In the genomic region with DNA sequence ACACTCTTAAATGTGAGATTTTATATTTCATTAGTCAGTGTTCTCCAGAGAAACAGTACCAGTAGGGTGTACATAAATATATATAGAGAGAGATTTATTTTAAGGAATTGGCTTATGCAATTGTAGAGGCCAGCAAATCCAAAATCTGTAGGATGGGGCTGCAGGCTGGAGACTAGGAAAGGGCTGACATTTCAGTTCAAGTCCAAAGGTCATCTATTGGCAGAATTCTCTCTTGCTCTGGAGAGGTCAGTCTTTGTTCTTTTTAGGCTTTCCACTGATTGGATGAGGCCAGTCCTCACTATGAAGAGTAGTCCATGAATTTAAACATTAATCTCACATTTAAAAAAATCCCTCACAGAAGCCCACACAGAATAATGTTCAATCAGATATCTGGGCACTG, we compare ENCODE assay signal across 34 cellular contexts.
DNase-seq lines count a peak whose midpoint lies in the region; ATAC-seq, FAIRE-seq and TF ChIP-seq lines count a peak whose summit lies in the region.
"Had no signal": no experiment of that assay in that cellular context is flagged by ENCODE, and none has a peak within 500 bp of the region (broad histone marks: within the 10 kb centered on the region; RNA-seq: fewer than 3 reads in every experiment).

No MANE protein-coding gene starts in this region.

- H3K18ac ChIP-seq in IMR-90 (ENCODE audit: low read depth, low read length) = no peak overlapping the region

- FAIRE-seq in HepG2 (lab: Jason Lieb, UNC) = no peak
- FAIRE-seq: A204.1, A549, D721Med had no signal

- no peak overlapping the region for H3K4ac ChIP-seq in IMR-90 (ENCODE audit: low read depth, low read length)

- no peak overlapping the region for H3K4me3 ChIP-seq in liver (ENCODE audit: low read depth in 1 of 3, low read length in 3 of 3)
- H3K4me3 ChIP-seq in HepG2 (replicated peaks in 1 of 3; ENCODE audit: insufficient read depth in 1 of 3, low read depth in 2 of 3, low read length in 3 of 3) = no peak overlapping the region
- H3K4me3 ChIP-seq in BLaER1 = no peak overlapping the region
- H3K4me3 ChIP-seq in IMR-90 (ENCODE audit: insufficient read depth, low read depth, low read length) = no peak overlapping the region
- H3K4me3 ChIP-seq: A549; BLaER1 treated with 17β-estradiol and CSF1 and Interleukin-3, amounts not matched to agents 10 nM and 100 nM had no signal

- 0 out of 2 replicates have a peak overlapping the region, but pooled peaks have one; percentile 34 for H2BK20ac ChIP-seq in IMR-90 (ENCODE audit: low read depth, low read length)

- CTCF ChIA-PET in HepG2 (lab: Yijun Ruan, JAX; ENCODE audit: low intra/inter-chr PET ratio, low total read pairs) (no interaction called here), IMR-90 (lab: Yijun Ruan, JAX) (no interaction called here)

- intact Hi-C loops in HepG2 (cut with micrococcal nuclease; ENCODE audit: unreplicated experiment) (no loop called here), IMR-90 (cut with micrococcal nuclease) (no loop called here)

- H3K56ac ChIP-seq in IMR-90 (ENCODE audit: extremely low read depth, insufficient read depth, low read length) = no peak overlapping the region

- H3K36me3 ChIP-seq in liver (ENCODE audit: control insufficient read depth in 4 of 4, insufficient read depth in 3 of 4, low read depth in 1 of 4, low read length in 3 of 4) = no peaks in the 10 kb centered on the region
- H3K36me3 ChIP-seq in HepG2 (replicated peaks in 1 of 2; ENCODE audit: control insufficient read depth in 1 of 2, insufficient read depth in 2 of 2, low read length in 2 of 2) = no peaks in the 10 kb centered on the region
- H3K36me3 ChIP-seq in BLaER1 = no peaks in the 10 kb centered on the region
- H3K36me3 ChIP-seq in IMR-90 (ENCODE audit: control insufficient read depth, insufficient read depth, low read length) = no peaks in the 10 kb centered on the region
- H3K36me3 ChIP-seq: BE2C; BLaER1 treated with 17β-estradiol and CSF1 and Interleukin-3, amounts not matched to agents 10 nM and 100 nM had no signal

- H3K4me2 ChIP-seq in HepG2 (ENCODE audit: low read depth, low read length) (no peak overlapping the region), BLaER1 (0 out of 2 replicates have a peak overlapping the region, but pooled peaks have one; percentile 87), IMR-90 (ENCODE audit: low read depth, low read length) (no peak overlapping the region)
- H3K4me2 ChIP-seq: A549 had no signal

- ATAC-seq in HepG2 = no peak
- ATAC-seq in IMR-90 (ENCODE audit: low read depth) = no peak
- ATAC-seq in left lobe of liver = peak; percentile 36
- ATAC-seq in HG03571 (IDR thresholded peaks at IDR 0.05; ENCODE audit: unreplicated experiment) = no peak
- ATAC-seq: A549; CD8-positive, alpha-beta T cell had no signal

- dilution Hi-C loops in IMR-90 (cut with HindIII; ENCODE audit: low sequenced_read_pairs, unreplicated experiment) = no loop called here

- H3K4me1 ChIP-seq in liver (ENCODE audit: control insufficient read depth in 4 of 4, insufficient read depth in 4 of 4, low read length in 3 of 4) (no peaks in the 10 kb centered on the region), HepG2 (ENCODE audit: insufficient read depth, low read length) (no peaks in the 10 kb centered on the region), BLaER1 (peaks cover 30% of the 10 kb centered on the region), IMR-90 (ENCODE audit: control insufficient read depth, insufficient read depth, low read length) (peaks cover 8% of the 10 kb centered on the region)
- H3K4me1 ChIP-seq: A549, BE2C, Caco-2 had no signal

- H3K79me2 ChIP-seq in HepG2 (ENCODE audit: insufficient read depth, low read length) = no peaks in the 10 kb centered on the region

- H3K79me1 ChIP-seq in IMR-90 (ENCODE audit: low read depth in 1 of 2, low read length in 2 of 2) = no peaks in the 10 kb centered on the region

- TF ChIP-seq RAD21 in liver (IDR thresholded peaks at IDR 0.05) (no peak), HepG2 (CRISPR knock-in tag; IDR thresholded peaks at IDR 0.05) (no peak), IMR-90 (IDR thresholded peaks at IDR 0.05; ENCODE audit: low read length) (no peak)

- no peak overlapping the region for H4K91ac ChIP-seq in IMR-90 (ENCODE audit: insufficient read depth, low read depth, low read length)

- TF ChIP-seq POLR2A in HepG2 (IDR thresholded peaks at IDR 0.05; ENCODE audit: insufficient read depth in 1 of 2, low read depth in 2 of 2, low read length in 2 of 2) = no peak
- TF ChIP-seq POLR2A in IMR-90 (IDR thresholded peaks at IDR 0.05; ENCODE audit: low read depth, low read length) = no peak

- TF ChIP-seq CTCF in liver (IDR thresholded peaks at IDR 0.05; ENCODE audit: low read depth, low read length, missing input control) = no peak
- TF ChIP-seq CTCF in HepG2 (CRISPR knock-in tag; IDR thresholded peaks at IDR 0.05) = no peak
- TF ChIP-seq CTCF in IMR-90 (conservative IDR thresholded peaks at IDR 0.05; ENCODE audit: low read depth, low read length) = no peak

- H3K9ac ChIP-seq in liver (ENCODE audit: low read depth in 1 of 2, low read length in 2 of 2) (no peak overlapping the region), HepG2 (ENCODE audit: insufficient read depth, low read depth, low read length) (no peak overlapping the region), BLaER1 (no peak overlapping the region), IMR-90 (ENCODE audit: low read depth, low read length) (no peak overlapping the region)
- H3K9ac ChIP-seq: BLaER1 treated with 17β-estradiol and CSF1 and Interleukin-3, amounts not matched to agents 10 nM and 100 nM had no signal

- H4K8ac ChIP-seq in IMR-90 (ENCODE audit: low read depth in 2 of 2, low read length in 2 of 2) = no peak overlapping the region

- H3K23ac ChIP-seq in IMR-90 (ENCODE audit: low read depth, low read length) = no peak overlapping the region

- in situ Hi-C loops in HepG2 (cut with HindIII; ENCODE audit: extremely low pct_ligation_motif_present, low pct_unique_long_range_greater_than_20kb) (no loop called here), IMR-90 (cut with MboI; ENCODE audit: low sequenced_read_pairs) (no loop called here)

- H3K9me1 ChIP-seq in IMR-90 (ENCODE audit: insufficient read depth, low read length) = peaks cover 3% of the 10 kb centered on the region; the same call in 1 of the 2 replicates

- no peak for DNase-seq in HepG2 (ENCODE audit: low spot score)
- DNase-seq in IMR-90 = no peak
- no peak for DNase-seq in left lobe of liver (ENCODE audit: low spot score)
- no peak for DNase-seq in MV-4-11 (lab: John Stamatoyannopoulos, UW)
- no peak for DNase-seq in NCI-H2196 (lab: John Stamatoyannopoulos, UW; ENCODE audit: unreplicated experiment)
- DNase-seq: 8988T; ACHN; AML-193; BE2C; C1 segment of cervical spinal cord; Caco-2; Calu3; CD4-positive, alpha-beta memory T cell; CD4-positive, alpha-beta T cell; CD4-positive, CD25-positive, alpha-beta regulatory T cell; CD8-positive, alpha-beta memory T cell; CD8-positive, alpha-beta T cell; COR-L47; DMS 273 treated with DMSO at 0.1 percent for 48 hours; DMS153; DMS53; DMS79; DMS79 treated with DMSO at 0.1 percent for 48 hours; DND-41; EL had no signal

- no peak overlapping the region for H2AK5ac ChIP-seq in IMR-90 (ENCODE audit: low read depth, low read length)

- no peak overlapping the region for H2BK5ac ChIP-seq in IMR-90 (ENCODE audit: low read depth, low read length, poor library complexity, severe bottlenecking)

- no peaks in the 10 kb centered on the region for H4K20me1 ChIP-seq in HepG2 (ENCODE audit: insufficient read depth, low read length)
- no peaks in the 10 kb centered on the region for H4K20me1 ChIP-seq in BLaER1
- H4K20me1 ChIP-seq in IMR-90 (ENCODE audit: insufficient read depth, low read length) = no peaks in the 10 kb centered on the region
- H4K20me1 ChIP-seq: BLaER1 treated with 17β-estradiol and CSF1 and Interleukin-3, amounts not matched to agents 10 nM and 100 nM had no signal

- POLR2A ChIA-PET in HepG2 (lab: Yijun Ruan, JAX) (no interaction called here), IMR-90 (lab: Charles Lee; ENCODE audit: unreplicated experiment) (no interaction called here)

- H2BK15ac ChIP-seq in IMR-90 (ENCODE audit: low read depth, low read length) = no peak overlapping the region

- H3K9me3 ChIP-seq in liver (ENCODE audit: control insufficient read depth in 4 of 4, low read length in 3 of 4) (no peaks in the 10 kb centered on the region), HepG2 (ENCODE audit: low read length) (no peaks in the 10 kb centered on the region), BLaER1 (peaks cover 16% of the 10 kb centered on the region; the same call in 1 of the 2 replicates), IMR-90 (ENCODE audit: control insufficient read depth, insufficient read depth, low read length) (no peaks in the 10 kb centered on the region)
- H3K9me3 ChIP-seq: A549, BE2C had no signal

- no peak overlapping the region for H2BK120ac ChIP-seq in IMR-90 (ENCODE audit: low read depth, low read length)

- BruUV-seq in HepG2 (replicated peaks; lab: Mats Ljungman, UMichigan) = no TSS peak
- no TSS peak for BruUV-seq in IMR-90 (replicated peaks; lab: Mats Ljungman, UMichigan)

- no peak overlapping the region for H4K5ac ChIP-seq in IMR-90 (ENCODE audit: low read depth, low read length)

- H3K27me3 ChIP-seq in liver (ENCODE audit: control insufficient read depth in 4 of 4, insufficient read depth in 4 of 4, low read length in 3 of 4) (no peaks in the 10 kb centered on the region), HepG2 (ENCODE audit: control insufficient read depth in 1 of 2, insufficient read depth in 2 of 2, low read length in 2 of 2) (no peaks in the 10 kb centered on the region; a peak in 1 of 5 replicates), BLaER1 (no peaks in the 10 kb centered on the region), IMR-90 (ENCODE audit: control insufficient read depth, insufficient read depth, low read length) (no peaks in the 10 kb centered on the region)
- H3K27me3 ChIP-seq: BE2C; BLaER1 treated with 17β-estradiol and CSF1 and Interleukin-3, amounts not matched to agents 10 nM and 100 nM had no signal

- H2AK9ac ChIP-seq in IMR-90 (replicated peaks; ENCODE audit: low read depth, low read length, poor library complexity) = no peak overlapping the region

- no peak for TF ChIP-seq EP300 in HepG2 (IDR thresholded peaks at IDR 0.05; ENCODE audit: low read depth in 2 of 2, low read length in 2 of 2)
- TF ChIP-seq EP300 in HepG2 (CRISPR knock-in tag; IDR thresholded peaks at IDR 0.05; ENCODE audit: borderline replicate concordance) = no peak

- H2AFZ ChIP-seq in HepG2 (ENCODE audit: low read length) = no peak overlapping the region
- no peak overlapping the region for H2AFZ ChIP-seq in IMR-90 (replicated peaks; ENCODE audit: low read length, poor library complexity)

- H3K14ac ChIP-seq in IMR-90 (replicated peaks; ENCODE audit: low read depth, low read length) = no peak overlapping the region

- no peak overlapping the region for H3K27ac ChIP-seq in liver (ENCODE audit: low read depth in 1 of 2, low read length in 2 of 2)
- H3K27ac ChIP-seq in HepG2 (ENCODE audit: extremely low read length, insufficient read depth, low read length) = no peak overlapping the region
- H3K27ac ChIP-seq in BLaER1 = no peak overlapping the region
- H3K27ac ChIP-seq in IMR-90 (ENCODE audit: insufficient read depth, low read length) = no peak overlapping the region
- H3K27ac ChIP-seq: 22Rv1; A549; BLaER1 treated with 17β-estradiol and CSF1 and Interleukin-3, amounts not matched to agents 10 nM and 100 nM; C4-2B had no signal

TF ChIP-seq in HepG2, 621 proteins besides CTCF, POLR2A, EP300 and RAD21 (continues in another document):
- TF ChIP-seq IRX3 (CRISPR knock-in tag; IDR thresholded peaks at IDR 0.05; ENCODE audit: borderline replicate concordance, low read depth) = no peak
